Comparison of ENCODE assay signal across 22 cellular contexts in genomic region chr18:50724631-50725235, GRCh38.
"Had no signal": no experiment of that assay in that cellular context is flagged by ENCODE, and none has a peak within 500 bp of the region (broad histone marks: within the 10 kb centered on the region; RNA-seq: fewer than 3 reads in every experiment).

No MANE protein-coding gene starts in this region.

- H3K9me3 ChIP-seq: body of pancreas, gastroesophageal sphincter, pancreas, psoas muscle, transverse colon had no signal

- H3K27me3 ChIP-seq: body of pancreas, gastroesophageal sphincter, pancreas, transverse colon had no signal

- DNase-seq: activated CD4-positive, alpha-beta T cell treated with anti-CD3 and anti-CD28 coated beads for 36 hours; activated CD4-positive, alpha-beta T cell treated with anti-CD3 and anti-CD28 coated beads, Interleukin-2, amount 50 U/mL, for 4 hours; activated CD4-positive, CD25-positive, alpha-beta regulatory T cell; activated naive CD4-positive, alpha-beta T cell treated with Interleukin-2 at 50 U/mL for 16 hours; activated T-cell treated with anti-CD3 and anti-CD28 coated beads for 4 hours; activated T-cell treated with anti-CD3 and anti-CD28 coated beads, Interleukin-2, amount 50 U/mL, for 72 hours; aorta; body of pancreas; hypothalamus; immature natural killer cell; kidney; mesendoderm; natural killer cell; pancreas; psoas muscle; stimulated activated CD4-positive, alpha-beta T cell treated with anti-CD3 and anti-CD28 coated beads, Interleukin-15, amount 100 ng/mL, for 24 hours; stimulated activated CD4-positive, alpha-beta T cell treated with anti-CD3 and anti-CD28 coated beads, Interleukin-2, amount 100 ng/mL, for 24 hours; stimulated activated naive B cell treated with anti-CD40 and anti-IgM and Interleukin-4, amounts not matched to agents 10 μg/mL and 1 μg/mL and 100 μg/mL, for 72 hours; transverse colon had no signal

- H3K27ac ChIP-seq: body of pancreas, coronary artery, gastroesophageal sphincter, pancreas, psoas muscle, transverse colon had no signal

- H3K36me3 ChIP-seq: pancreas, transverse colon had no signal

- H3K4me1 ChIP-seq: body of pancreas, pancreas, transverse colon had no signal

- H3K4me3 ChIP-seq: body of pancreas, coronary artery, gastroesophageal sphincter, lung, pancreas, psoas muscle, transverse colon had no signal
